ENCODE assay signal across 8 cellular contexts in genomic region chr4:185597532-185598188, GRCh38.
DNase-seq lines count a peak whose midpoint lies in the region; ATAC-seq and TF ChIP-seq lines count a peak whose summit lies in the region.

No MANE protein-coding gene starts in this region.

- H3K27me3 ChIP-seq in uterus = no peaks in the 10 kb centered on the region

- H3K27ac Mint-ChIP-seq in activated naive CD8-positive, alpha-beta T cell treated with anti-CD3 and anti-CD28 coated beads for 36 hours = no peak overlapping the region
- no peak overlapping the region for H3K27ac Mint-ChIP-seq in progenitor cell of endocrine pancreas

- H3K36me3 Mint-ChIP-seq in activated naive CD8-positive, alpha-beta T cell treated with anti-CD3 and anti-CD28 coated beads for 36 hours = no peaks in the 10 kb centered on the region
- peaks cover 5% of the 10 kb centered on the region for H3K36me3 Mint-ChIP-seq in progenitor cell of endocrine pancreas (ENCODE audit: insufficient read depth)

- H3K4me3 ChIP-seq in uterus = no peak overlapping the region

- ATAC-seq in GM21515 (IDR thresholded peaks at IDR 0.05; ENCODE audit: unreplicated experiment) (peak; percentile 88), SK-N-SH treated with all-trans-retinoic acid at 6 μM for 48 hours (peak; percentile 92), Right ventricle myocardium inferior (peak; percentile 56)

- H3K9me3 Mint-ChIP-seq in activated naive CD8-positive, alpha-beta T cell treated with anti-CD3 and anti-CD28 coated beads for 36 hours = no peaks in the 10 kb centered on the region
- H3K9me3 Mint-ChIP-seq in progenitor cell of endocrine pancreas (ENCODE audit: low read depth) = no peaks in the 10 kb centered on the region

- H3K36me3 ChIP-seq in uterus = no peaks in the 10 kb centered on the region

- H3K27me3 Mint-ChIP-seq in activated naive CD8-positive, alpha-beta T cell treated with anti-CD3 and anti-CD28 coated beads for 36 hours = peaks cover 36% of the 10 kb centered on the region
- H3K27me3 Mint-ChIP-seq in progenitor cell of endocrine pancreas = no peaks in the 10 kb centered on the region

- H3K4me3 Mint-ChIP-seq in activated naive CD8-positive, alpha-beta T cell treated with anti-CD3 and anti-CD28 coated beads for 36 hours = no peak overlapping the region
- H3K4me3 Mint-ChIP-seq in progenitor cell of endocrine pancreas (ENCODE audit: low read depth) = no peak overlapping the region

- H3K4me1 Mint-ChIP-seq in activated naive CD8-positive, alpha-beta T cell treated with anti-CD3 and anti-CD28 coated beads for 36 hours = peaks cover 3% of the 10 kb centered on the region
- H3K4me1 Mint-ChIP-seq in progenitor cell of endocrine pancreas (ENCODE audit: low read depth) = no peaks in the 10 kb centered on the region

- no peaks in the 10 kb centered on the region for H3K4me1 ChIP-seq in uterus

- intact Hi-C loops in Right ventricle myocardium inferior (cut with DNase I) = loop anchor here (1.0 to 10.0 kb wide), 4 partner anchors 60 to 383 kb away; partner anchors contain the start of genes ANKRD37, CCDC110, LRP2BP and PDLIM3
- intact Hi-C loops in uterus (cut with DNase I; ENCODE audit: low total_unique reads) = no loop called here

- no peak for TF ChIP-seq POLR2A in uterus (IDR thresholded peaks at IDR 0.05)

- H3K27ac ChIP-seq in uterus = peak overlapping the region; percentile 38 to 56

- H3K9me3 ChIP-seq in uterus = no peaks in the 10 kb centered on the region

- peak; percentile 91 for TF ChIP-seq CTCF in LNCAP (IDR thresholded peaks at IDR 0.05)
- TF ChIP-seq CTCF in progenitor cell of endocrine pancreas (IDR thresholded peaks at IDR 0.05; ENCODE audit: unreplicated experiment) = peak; percentile 98
- TF ChIP-seq CTCF in uterus (IDR thresholded peaks at IDR 0.05) = peak; percentile 95 to 98 (median 97)

- DNase-seq in COR-L47 (lab: John Stamatoyannopoulos, UW) (peak; percentile 32), Right ventricle myocardium inferior (ENCODE audit: missing footprints) (peak; percentile 80), progenitor cell of endocrine pancreas (ENCODE audit: low spot score, unreplicated experiment) (peak; percentile 54), uterus (peak; percentile 82)
- peak; percentile 50 for DNase-seq in activated naive CD8-positive, alpha-beta T cell treated with anti-CD3 and anti-CD28 coated beads for 36 hours

TF ChIP-seq in SK-N-SH treated with all-trans-retinoic acid at 6 μM for 48 hours, 23 proteins besides CTCF, POLR2A, EP300 and RAD21:
- no peak for TF ChIP-seq RARB (CRISPR knock-in tag; IDR thresholded peaks at IDR 0.05)
- TF ChIP-seq ZNF70 (CRISPR knock-in tag; IDR thresholded peaks at IDR 0.05) = no peak
- no peak for TF ChIP-seq TCF4 (CRISPR knock-in tag; IDR thresholded peaks at IDR 0.05; ENCODE audit: borderline replicate concordance)
- no peak for TF ChIP-seq TOX (CRISPR knock-in tag; IDR thresholded peaks at IDR 0.05; ENCODE audit: borderline replicate concordance)
- TF ChIP-seq ARNTL (CRISPR knock-in tag; IDR thresholded peaks at IDR 0.05; ENCODE audit: borderline replicate concordance, low read depth) = no peak
- no peak for TF ChIP-seq TSHZ2 (CRISPR knock-in tag; IDR thresholded peaks at IDR 0.05)
- TF ChIP-seq CREB5 (CRISPR knock-in tag; IDR thresholded peaks at IDR 0.05; ENCODE audit: low read depth) = no peak
- no peak for TF ChIP-seq ZC3H10 (CRISPR knock-in tag; IDR thresholded peaks at IDR 0.05)
- TF ChIP-seq POU6F1 (CRISPR knock-in tag; IDR thresholded peaks at IDR 0.05; ENCODE audit: borderline replicate concordance, low read depth) = no peak
- TF ChIP-seq OSR1 (CRISPR knock-in tag; IDR thresholded peaks at IDR 0.05) = no peak
- no peak for TF ChIP-seq CSDC2 (CRISPR knock-in tag; IDR thresholded peaks at IDR 0.05)
- TF ChIP-seq PPARA (CRISPR knock-in tag; IDR thresholded peaks at IDR 0.05; ENCODE audit: borderline replicate concordance) = no peak
- no peak for TF ChIP-seq BACH2 (CRISPR knock-in tag; IDR thresholded peaks at IDR 0.05; ENCODE audit: borderline replicate concordance)

Comparison
In these comparisons a context has a peak if more than half of its experiments do, and no peak if none do; other contexts are left out.
1. DNase-seq: peak in every context shown above with its lines; median percentile 82 in uterus; 80 in Right ventricle myocardium inferior; 54 in progenitor cell of endocrine pancreas; 50 in activated naive CD8-positive, alpha-beta T cell treated with anti-CD3 and anti-CD28 coated beads for 36 hours; 32 in COR-L47.